Comparison of ENCODE assay signal across 9 cellular contexts in genomic region chr3:189272500-189273119, GRCh38.
DNase-seq lines count a peak whose midpoint lies in the region; ATAC-seq, FAIRE-seq and TF ChIP-seq lines count a peak whose summit lies in the region.
"Had no signal": no experiment of that assay in that cellular context is flagged by ENCODE, and none has a peak within 500 bp of the region (broad histone marks: within the 10 kb centered on the region; RNA-seq: fewer than 3 reads in every experiment).

No MANE protein-coding gene starts in this region.

- FAIRE-seq in urothelium cell line (lab: Jason Lieb, UNC), result no peak

- DNase-seq in cardiac muscle cell (ENCODE audit: low read depth in 1 of 2, low spot score in 1 of 2), result peak; percentile 23 to 58
- DNase-seq in Right ventricle myocardium superior, result no peak
- DNase-seq in NCI-H446 treated with DMSO at 0.1 percent for 48 hours (lab: John Stamatoyannopoulos, UW), result peak; percentile 20
- DNase-seq in central memory CD8-positive, alpha-beta T cell (ENCODE audit: low spot score in 2 of 2), result no peak
- no peak for DNase-seq in effector CD8-positive, alpha-beta T cell (lab: John Stamatoyannopoulos, UW)
- no peak for DNase-seq in urothelium cell line (ENCODE audit: low spot score)

- H3K4me1 Mint-ChIP-seq in central memory CD8-positive, alpha-beta T cell, result peaks cover 14% of the 10 kb centered on the region

- H3K27me3 Mint-ChIP-seq in central memory CD8-positive, alpha-beta T cell, result no peaks in the 10 kb centered on the region

- H3K36me3 ChIP-seq in cardiac muscle cell, result no peaks in the 10 kb centered on the region
- H3K36me3 ChIP-seq: neutrophil had no signal

- no peaks in the 10 kb centered on the region for H3K9me3 ChIP-seq in cardiac muscle cell (ENCODE audit: low read depth)
- H3K9me3 ChIP-seq: neutrophil had no signal

- H3K27me3 ChIP-seq in cardiac muscle cell, result no peaks in the 10 kb centered on the region
- H3K27me3 ChIP-seq: neutrophil had no signal

- intact Hi-C loops in Right ventricle myocardium superior (cut with DNase I), result loop anchor here (5.0 kb wide), 1 partner anchor 675 kb away; no protein-coding TSS in a partner anchor

- H3K27ac Mint-ChIP-seq in central memory CD8-positive, alpha-beta T cell (ENCODE audit: low read depth), result peak overlapping the region; percentile 8

- no peaks in the 10 kb centered on the region for H3K4me1 ChIP-seq in cardiac muscle cell (ENCODE audit: low read depth)

- no peaks in the 10 kb centered on the region for H3K9me3 Mint-ChIP-seq in central memory CD8-positive, alpha-beta T cell

- H3K4me3 ChIP-seq in cardiac muscle cell, result no peak overlapping the region

- ATAC-seq in Right ventricle myocardium superior (ENCODE audit: poor library complexity) (no peak), GM18502 (IDR thresholded peaks at IDR 0.05; ENCODE audit: poor library complexity, unreplicated experiment) (no peak), GM21447 (IDR thresholded peaks at IDR 0.05; ENCODE audit: unreplicated experiment) (no peak)
- ATAC-seq in central memory CD8-positive, alpha-beta T cell (replicated peaks; ENCODE audit: extremely low read depth, poor library complexity, severe bottlenecking), result no peak

- no peak overlapping the region for H3K4me3 Mint-ChIP-seq in central memory CD8-positive, alpha-beta T cell

- H3K27ac ChIP-seq in cardiac muscle cell, result no peak overlapping the region
- H3K27ac ChIP-seq: neutrophil had no signal

- TF ChIP-seq CTCF in cardiac muscle cell (IDR thresholded peaks at IDR 0.05; ENCODE audit: low read depth, low read length), result peak; percentile 37

- H3K36me3 Mint-ChIP-seq in central memory CD8-positive, alpha-beta T cell (ENCODE audit: insufficient read depth), result no peaks in the 10 kb centered on the region

Comparison
In these comparisons a context has a peak if more than half of its experiments do, and no peak if none do; other contexts are left out.
1. DNase-seq: peak in cardiac muscle cell (2 of 2) and NCI-H446 treated with DMSO at 0.1 percent for 48 hours (single experiment); none in Right ventricle myocardium superior (single experiment), central memory CD8-positive, alpha-beta T cell (0 of 2), effector CD8-positive, alpha-beta T cell (single experiment) and urothelium cell line (single experiment).